In genomic region chr7:116862234-116863167, GRCh38 we compare ENCODE assay signal across 9 cellular contexts. TPM values are rescaled to one million over a fixed set of nuclear protein-coding genes. Genes with fewer than 3 reads are reported as not detected.
DNase-seq lines count a peak whose midpoint lies in the region; ATAC-seq, FAIRE-seq and TF ChIP-seq lines count a peak whose summit lies in the region.
"Had no signal": no experiment of that assay in that cellular context is flagged by ENCODE, and none has a peak within 500 bp of the region (broad histone marks: within the 10 kb centered on the region; RNA-seq: fewer than 3 reads in every experiment).

TSS of gene CAPZA2 (plus strand) at chr7:116862587. CDS start at chr7:116862612, 25 bp downstream.

- H3K4me3 Mint-ChIP-seq in WTC11 (peak within 1 kb of the TSS; percentile 97), immature natural killer cell (peak within 1 kb of the TSS; percentile 90 to 97 (median 96))

- H3K9me3 Mint-ChIP-seq in WTC11 (peaks cover under 1% of the 10 kb centered on the region; the same call in 1 of the 2 replicates), immature natural killer cell (no peaks in the 10 kb centered on the region)

- H3K36me3 ChIP-seq in bronchial epithelial cell (ENCODE audit: control insufficient read depth, insufficient read depth, low read length), result no peaks in the 10 kb centered on the region

- CTCF ChIA-PET in WTC11 (lab: Charles Lee), result interaction anchor here (0.6 to 0.8 kb wide), 2 partner anchors 8 to 24 kb away, joined by 3 read pairs; no protein-coding TSS in a partner anchor

- no peaks in the 10 kb centered on the region for H3K27me3 ChIP-seq in bronchial epithelial cell (ENCODE audit: control insufficient read depth, insufficient read depth, low read length)

- peak; percentile 86 for ATAC-seq in GM19023 (IDR thresholded peaks at IDR 0.05; ENCODE audit: unreplicated experiment)
- ATAC-seq in HG03196 (IDR thresholded peaks at IDR 0.05; ENCODE audit: unreplicated experiment), result peak; percentile 94
- ATAC-seq in WTC11, result peak; percentile 88

- H3K27ac Mint-ChIP-seq in WTC11, result peak within 1 kb of the TSS; percentile 95
- peak within 1 kb of the TSS; percentile 89 to 97 (median 93) for H3K27ac Mint-ChIP-seq in immature natural killer cell

- H3K4me3 ChIP-seq in AG10803 (ENCODE audit: low read length) (peak within 1 kb of the TSS; percentile 83), bronchial epithelial cell (ENCODE audit: low read depth, low read length) (peak within 1 kb of the TSS; percentile 94)

- H3K4me1 Mint-ChIP-seq in WTC11, result peaks cover 34% of the 10 kb centered on the region
- H3K4me1 Mint-ChIP-seq in immature natural killer cell, result peaks cover 45 to 50% of the 10 kb centered on the region in 2 donors

- TF ChIP-seq CTCF in AG10803 (conservative IDR thresholded peaks at IDR 0.05; ENCODE audit: low read length) (peak; percentile 22; the same call in 1 of the 2 replicates), WTC11 (IDR thresholded peaks at IDR 0.05) (no peak), bronchial epithelial cell (IDR thresholded peaks at IDR 0.05; ENCODE audit: insufficient read depth, low read length, severe bottlenecking) (peak; percentile 9)

- no peak for FAIRE-seq in bronchial epithelial cell (lab: Jason Lieb, UNC)
- FAIRE-seq: endometrium had no signal

- H3K27me3 Mint-ChIP-seq in WTC11 (ENCODE audit: low read depth) (no peaks in the 10 kb centered on the region; the same call in 1 of the 2 replicates), immature natural killer cell (ENCODE audit: low read depth in 3 of 3) (peaks cover 2 to 11% (median 7%) of the 10 kb centered on the region in 3 donors)

- H3K36me3 Mint-ChIP-seq in WTC11 (no peaks in the 10 kb centered on the region), immature natural killer cell (no peaks in the 10 kb centered on the region)

- POLR2A ChIA-PET in WTC11 (lab: Charles Lee), result no interaction called here

- DNase-seq in AG10803 (ENCODE audit: low read depth), result peak; percentile 89
- peak; percentile 77 for DNase-seq in NCI-H226
- DNase-seq in WTC11 (ENCODE audit: low spot score), result peak; percentile 92
- DNase-seq in bronchial epithelial cell (ENCODE audit: low read depth), result peak; percentile 64
- DNase-seq in immature natural killer cell, result peak; percentile 95 to 96 (median 96)
- peak; percentile 79 for DNase-seq in smooth muscle cell of the brain vasculature (ENCODE audit: low read depth, low spot score)

TF ChIP-seq in WTC11, 78 proteins besides CTCF, POLR2A, EP300 and RAD21 (continues in another document):
- no peak for TF ChIP-seq AFF4 (CRISPR knock-in tag; IDR thresholded peaks at IDR 0.05; ENCODE audit: borderline replicate concordance)
- 0 out of 2 replicates have a peak, but pooled peaks have one; percentile 36 for TF ChIP-seq FOXP1 (CRISPR knock-in tag; IDR thresholded peaks at IDR 0.05; ENCODE audit: borderline replicate concordance)
- TF ChIP-seq ZBTB43 (CRISPR knock-in tag; IDR thresholded peaks at IDR 0.05), result 0 out of 2 replicates have a peak, but pooled peaks have one; percentile 30
- TF ChIP-seq USF1 (CRISPR knock-in tag; IDR thresholded peaks at IDR 0.05), result peak; percentile 81
- peak; percentile 81 for TF ChIP-seq E2F5 (CRISPR knock-in tag; IDR thresholded peaks at IDR 0.05)
- 0 out of 2 replicates have a peak, but pooled peaks have one; percentile 18 for TF ChIP-seq CREM (CRISPR knock-in tag; IDR thresholded peaks at IDR 0.05)
- peak; percentile 70; the same call in 1 of the 2 replicates for TF ChIP-seq JUN (CRISPR knock-in tag; IDR thresholded peaks at IDR 0.05)
- no peak for TF ChIP-seq RORB (CRISPR knock-in tag; IDR thresholded peaks at IDR 0.05)
- TF ChIP-seq PRDM15 (CRISPR knock-in tag; IDR thresholded peaks at IDR 0.05), result no peak

RNA-seq across cellular contexts. Expression of gene CAPZA2, which starts in this region (rescaled TPM):
- total RNA-seq in WTC11 (2021), result 122 to 153 TPM (median 125 TPM) in 3 replicates
- total RNA-seq in bronchial epithelial cell, result 88.2 and 92.8 TPM in 2 replicates
- 100 to 1,000 TPM; 174 to 318 (median 246) TPM for polyA plus RNA-seq in immature natural killer cell

Comparison
In these comparisons a context has a peak if more than half of its experiments do, and no peak if none do; other contexts are left out.
1. Peak in every context shown above with its lines: DNase-seq, ATAC-seq and H3K4me3 ChIP-seq.